ENCODE assay signal across 1 cellular context in genomic region chr9:131477367-131477766, GRCh38.
TF ChIP-seq lines count a peak whose summit lies in the region.

No MANE protein-coding gene starts in this region.

TF ChIP-seq in H1, 55 proteins besides CTCF, POLR2A, EP300 and RAD21:
- TF ChIP-seq ATF3 (IDR thresholded peaks at IDR 0.05; ENCODE audit: insufficient read depth, low read depth, low read length) = no peak
- no peak for TF ChIP-seq SP4 (IDR thresholded peaks at IDR 0.05; ENCODE audit: low read length)
